Comparison of ENCODE assay signal across 16 cellular contexts in the genomic region with DNA sequence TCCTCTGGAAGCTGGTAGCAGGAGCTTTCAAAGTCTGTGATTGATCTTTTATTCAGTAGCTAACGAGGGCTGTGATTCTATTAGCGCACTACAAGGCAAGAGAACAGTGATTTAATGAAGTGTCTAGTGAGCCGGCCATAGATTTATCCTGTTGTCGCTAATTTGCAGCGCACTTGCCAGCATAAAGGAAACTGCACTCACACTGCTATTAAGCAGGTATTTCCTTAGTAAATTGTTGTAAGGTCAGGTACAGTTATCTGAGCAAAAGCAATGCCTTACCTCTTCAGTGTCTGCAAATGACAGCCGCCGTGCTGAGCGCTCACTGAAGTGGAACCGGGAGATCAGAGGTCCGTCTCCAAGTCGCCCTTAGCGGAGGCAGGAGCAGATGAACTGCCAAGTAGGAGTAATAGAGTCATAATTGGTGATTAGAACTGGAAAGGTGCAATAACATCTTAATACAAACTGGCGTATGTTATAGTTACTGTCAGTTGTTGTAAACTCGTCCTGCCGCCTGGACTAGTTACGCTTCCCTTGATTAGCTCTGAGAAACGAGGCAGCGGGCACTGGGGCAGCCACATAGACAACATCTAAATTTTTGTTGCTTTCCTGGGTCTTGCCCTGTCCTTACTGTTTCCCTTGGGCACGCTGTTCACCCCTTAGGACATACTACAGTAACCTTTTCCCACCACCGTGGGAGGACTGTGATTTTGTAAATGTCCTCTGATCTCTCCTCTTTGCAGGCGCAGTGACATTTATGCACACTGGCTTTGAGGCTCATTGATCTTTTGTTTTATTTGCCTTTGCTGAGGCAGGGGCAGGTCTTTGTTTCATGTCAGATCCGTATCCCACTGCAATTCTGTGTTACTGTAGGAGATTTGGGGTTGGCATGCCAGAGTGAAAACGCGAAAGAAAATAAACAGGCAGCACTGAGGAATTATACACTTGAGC.
DNase-seq lines count a peak whose midpoint lies in the region; ATAC-seq, FAIRE-seq and TF ChIP-seq lines count a peak whose summit lies in the region.
"Had no signal": no experiment of that assay in that cellular context is flagged by ENCODE, and none has a peak within 500 bp of the region (broad histone marks: within the 10 kb centered on the region; RNA-seq: fewer than 3 reads in every experiment).

No MANE protein-coding gene starts in this region.

- H3K4me3 ChIP-seq in PC-9 (no peak overlapping the region), HepG2 (replicated peaks in 1 of 3; ENCODE audit: insufficient read depth in 1 of 3, low read depth in 2 of 3, low read length in 3 of 3) (peak overlapping the region; percentile 22 to 60 (median 50)), esophagus squamous epithelium (peak overlapping the region in 2 of 4 donors; percentile 26 to 42)
- H3K4me3 ChIP-seq: GM12878 had no signal

- TF ChIP-seq EP300 in HepG2 (IDR thresholded peaks at IDR 0.05; ENCODE audit: low read depth in 2 of 2, low read length in 2 of 2), result peak in 1 of 2 experiments; percentile 43; a peak in 1 of 4 replicates
- TF ChIP-seq EP300 in HepG2 (CRISPR knock-in tag; IDR thresholded peaks at IDR 0.05; ENCODE audit: borderline replicate concordance), result no peak

- H3K79me2 ChIP-seq in PC-9 (ENCODE audit: low read depth) (no peaks in the 10 kb centered on the region), HepG2 (ENCODE audit: insufficient read depth, low read length) (no peaks in the 10 kb centered on the region)

- WGBS in HepG2 (ENCODE audit: low lambda C conversion rate), result 41% methylated on average over 24 of the region's 24 CpGs
- 37 to 39% methylated on average over 23 to 24 of the region's 24 CpGs for WGBS in esophagus squamous epithelium, 2 donors

- H3K36me3 ChIP-seq in PC-9 (ENCODE audit: low read depth) (no peaks in the 10 kb centered on the region), HepG2 (replicated peaks in 1 of 2; ENCODE audit: control insufficient read depth in 1 of 2, insufficient read depth in 2 of 2, low read length in 2 of 2) (no peaks in the 10 kb centered on the region), esophagus squamous epithelium (no peaks in the 10 kb centered on the region)

- BruUV-seq in PC-9 (replicated peaks; lab: Mats Ljungman, UMichigan) (no TSS peak), HepG2 (replicated peaks; lab: Mats Ljungman, UMichigan) (no TSS peak)

- peak; percentile 61 for FAIRE-seq in HepG2 (lab: Jason Lieb, UNC)
- FAIRE-seq: G401.6, GM12878 had no signal

- POLR2A ChIA-PET in PC-9 (lab: Charles Lee; ENCODE audit: unreplicated experiment), result no interaction called here
- POLR2A ChIA-PET in HepG2 (lab: Yijun Ruan, JAX), result interaction anchor here (1.1 to 1.7 kb wide), 2 partner anchors 19 to 272 kb away, joined by 3 to 5 read pairs; no protein-coding TSS in a partner anchor

- no peaks in the 10 kb centered on the region for H3K9me2 ChIP-seq in PC-9 (ENCODE audit: insufficient read depth)

- CTCF ChIA-PET in PC-9 (lab: Charles Lee) (no interaction called here), HepG2 (lab: Yijun Ruan, JAX; ENCODE audit: low intra/inter-chr PET ratio, low total read pairs) (no interaction called here)

- H3K4me1 ChIP-seq in PC-9 (replicated peaks; ENCODE audit: insufficient read depth), result peaks cover 21% of the 10 kb centered on the region; the same call in 1 of the 2 replicates
- H3K4me1 ChIP-seq in HepG2 (ENCODE audit: insufficient read depth, low read length), result peaks cover 52% of the 10 kb centered on the region
- H3K4me1 ChIP-seq in esophagus squamous epithelium, result peaks cover 5 to 41% (median 19%) of the 10 kb centered on the region in 3 donors

- intact Hi-C loops in PC-9 (cut with micrococcal nuclease; ENCODE audit: unreplicated experiment) (no loop called here), HepG2 (cut with micrococcal nuclease; ENCODE audit: unreplicated experiment) (loop anchor here (1.0 kb wide), 1 partner anchor 18 kb away; no protein-coding TSS in a partner anchor), esophagus squamous epithelium (cut with DNase I) (no loop called here)

- peak; percentile 56 for DNase-seq in NCI-H1105 treated with DMSO at 0.1 percent for 48 hours (lab: John Stamatoyannopoulos, UW)
- DNase-seq in PC-9, result no peak
- DNase-seq in HepG2 (ENCODE audit: low spot score), result peak; percentile 48
- peak; percentile 80 for DNase-seq in retina
- DNase-seq in NK-92 (lab: John Stamatoyannopoulos, UW; ENCODE audit: unreplicated experiment), result no peak
- no peak for DNase-seq in amygdala (lab: John Stamatoyannopoulos, UW)
- DNase-seq in activated gamma-delta T cell treated with Interleukin-2 at 50 U/mL for 16 hours, result no peak
- DNase-seq in esophagus squamous epithelium (lab: John Stamatoyannopoulos, UW), result no peak
- DNase-seq: activated naive CD4-positive, alpha-beta T cell treated with anti-CD3 and anti-CD28 coated beads, Interleukin-2, amount 50 U/mL, for 16 hours; Caco-2; NK-92 treated with Interleukin-12 subunit alpha and Interleukin-12 subunit beta, amount 100 ng/mL, for 24 hours; nucleus accumbens; RPMI8226; substantia nigra had no signal

- in situ Hi-C loops in HepG2 (cut with HindIII; ENCODE audit: extremely low pct_ligation_motif_present, low pct_unique_long_range_greater_than_20kb), result no loop called here

- peaks cover 7% of the 10 kb centered on the region; the same call in 1 of the 2 replicates for H3F3A ChIP-seq in PC-9 (ENCODE audit: insufficient read depth, low read depth)

- H3K27ac ChIP-seq in PC-9, result no peak overlapping the region
- peak overlapping the region; percentile 4 for H3K27ac ChIP-seq in HepG2 (ENCODE audit: extremely low read length, insufficient read depth, low read length)
- no peak overlapping the region for H3K27ac ChIP-seq in esophagus squamous epithelium

- ATAC-seq in HepG2, result peak; percentile 72
- ATAC-seq: GM12878 had no signal

- peak overlapping the region; percentile 7; the same call in 1 of the 2 replicates for H3K9ac ChIP-seq in HepG2 (ENCODE audit: insufficient read depth, low read depth, low read length)

- no peaks in the 10 kb centered on the region for H3K9me3 ChIP-seq in PC-9 (ENCODE audit: insufficient read depth, low read depth)
- H3K9me3 ChIP-seq in HepG2 (ENCODE audit: low read length), result no peaks in the 10 kb centered on the region; the same call in 1 of the 2 replicates
- no peaks in the 10 kb centered on the region for H3K9me3 ChIP-seq in esophagus squamous epithelium

- no peak for TF ChIP-seq RAD21 in HepG2 (CRISPR knock-in tag; IDR thresholded peaks at IDR 0.05)

- TF ChIP-seq CTCF in PC-9 (conservative IDR thresholded peaks at IDR 0.05), result no peak
- no peak for TF ChIP-seq CTCF in HepG2 (CRISPR knock-in tag; IDR thresholded peaks at IDR 0.05)
- no peak for TF ChIP-seq CTCF in esophagus squamous epithelium (IDR thresholded peaks at IDR 0.05)

- H3K4me2 ChIP-seq in PC-9 (0 out of 2 replicates have a peak overlapping the region, but pooled peaks have one; percentile 7), HepG2 (ENCODE audit: low read depth, low read length) (peak overlapping the region; percentile 77)

- no peak overlapping the region for H2AFZ ChIP-seq in PC-9
- H2AFZ ChIP-seq in HepG2 (ENCODE audit: low read length), result no peak overlapping the region

- no peaks in the 10 kb centered on the region; the same call in 1 of the 2 replicates for H4K20me1 ChIP-seq in PC-9 (ENCODE audit: insufficient read depth)
- no peaks in the 10 kb centered on the region for H4K20me1 ChIP-seq in HepG2 (ENCODE audit: insufficient read depth, low read length)

- no peak for TF ChIP-seq POLR2A in HepG2 (IDR thresholded peaks at IDR 0.05; ENCODE audit: insufficient read depth in 1 of 2, low read depth in 2 of 2, low read length in 2 of 2)
- TF ChIP-seq POLR2A in esophagus squamous epithelium (IDR thresholded peaks at IDR 0.05), result no peak

- H3K27me3 ChIP-seq in PC-9 (ENCODE audit: insufficient read depth, low read depth), result no peaks in the 10 kb centered on the region
- no peaks in the 10 kb centered on the region for H3K27me3 ChIP-seq in HepG2 (ENCODE audit: control insufficient read depth in 1 of 2, insufficient read depth in 2 of 2, low read length in 2 of 2)
- H3K27me3 ChIP-seq in esophagus squamous epithelium, result no peaks in the 10 kb centered on the region

TF ChIP-seq in HepG2, 621 proteins besides CTCF, POLR2A, EP300 and RAD21 (continues in another document):
- TF ChIP-seq ZNF766 (CRISPR knock-in tag; IDR thresholded peaks at IDR 0.05; ENCODE audit: borderline replicate concordance) (no peak), ZNF569 (CRISPR knock-in tag; IDR thresholded peaks at IDR 0.05; ENCODE audit: borderline replicate concordance) (0 out of 2 replicates have a peak, but pooled peaks have one; percentile 28), REXO4 (CRISPR knock-in tag; IDR thresholded peaks at IDR 0.05; ENCODE audit: borderline replicate concordance) (no peak), MED1 (CRISPR knock-in tag; IDR thresholded peaks at IDR 0.05) (peak; percentile 35; the same call in 1 of the 2 replicates), ZNF253 (CRISPR knock-in tag; IDR thresholded peaks at IDR 0.05; ENCODE audit: borderline replicate concordance) (no peak)

Comparison
In these comparisons a context has a peak if more than half of its experiments do, and no peak if none do; other contexts are left out.
1. DNase-seq: peak in NCI-H1105 treated with DMSO at 0.1 percent for 48 hours (single experiment), HepG2 (single experiment) and retina (single experiment); none in PC-9 (0 of 2), NK-92 (single experiment), amygdala (0 of 56), activated gamma-delta T cell treated with Interleukin-2 at 50 U/mL for 16 hours (single experiment) and esophagus squamous epithelium (single experiment).